ENCODE assay signal across 13 cellular contexts in genomic region chr15:23069496-23070166, GRCh38. TPM values are rescaled to one million over a fixed set of nuclear protein-coding genes. Genes with fewer than 3 reads are reported as not detected.
DNase-seq lines count a peak whose midpoint lies in the region; ATAC-seq, FAIRE-seq and TF ChIP-seq lines count a peak whose summit lies in the region.
"Had no signal": no experiment of that assay in that cellular context is flagged by ENCODE, and none has a peak within 500 bp of the region (broad histone marks: within the 10 kb centered on the region; RNA-seq: fewer than 3 reads in every experiment).

No MANE protein-coding gene starts in this region.

- intact Hi-C loops in MCF 10A (cut with micrococcal nuclease) (no loop called here), breast epithelium (cut with DNase I; ENCODE audit: low total_unique reads) (no loop called here), K562 (cut with micrococcal nuclease) (no loop called here)

- ATAC-seq in K562 = peak; percentile 91
- no peak for ATAC-seq in GM19463 (IDR thresholded peaks at IDR 0.05; ENCODE audit: unreplicated experiment)
- ATAC-seq: activated T-helper 17 cell treated with anti-CD3 and anti-CD28 coated beads, Interleukin-2, amount 50 U/mL, for 72 hours; lower lobe of right lung; Right ventricle myocardium inferior had no signal

- H3K27ac Mint-ChIP-seq in MCF 10A (ENCODE audit: low read depth, unreplicated experiment) = no peak overlapping the region
- no peak overlapping the region for H3K27ac Mint-ChIP-seq in type B pancreatic cell
- H3K27ac Mint-ChIP-seq: activated T-helper 17 cell treated with anti-CD3 and anti-CD28 coated beads, Interleukin-2, amount 50 U/mL, for 72 hours had no signal

- CTCF ChIA-PET in MCF 10A (lab: Yijun Ruan, JAX) (interaction anchor here (1.1 kb wide), 1 partner anchor 35 kb away, joined by 3 read pairs; no protein-coding TSS in a partner anchor), K562 (lab: Yijun Ruan, JAX; ENCODE audit: low intra/inter-chr PET ratio) (no interaction called here)

- H3K9me3 ChIP-seq in breast epithelium (peaks cover 0 to 24% of the 10 kb centered on the region in 2 donors), K562 (replicated peaks; ENCODE audit: control insufficient read depth, insufficient read depth, low read depth, low read length) (no peaks in the 10 kb centered on the region), smooth muscle cell (replicated peaks; ENCODE audit: low read depth) (no peaks in the 10 kb centered on the region)
- H3K9me3 ChIP-seq: lower lobe of right lung had no signal

- no peaks in the 10 kb centered on the region for H3K79me2 ChIP-seq in K562 (ENCODE audit: control insufficient read depth, insufficient read depth, low read length)
- no peaks in the 10 kb centered on the region for H3K79me2 ChIP-seq in smooth muscle cell (ENCODE audit: low read depth)

- POLR2A ChIA-PET in MCF 10A (lab: Yijun Ruan, JAX) = no interaction called here
- POLR2A ChIA-PET in K562 (lab: Yijun Ruan, JAX) = no interaction called here

- no peaks in the 10 kb centered on the region for H3K4me1 ChIP-seq in breast epithelium
- H3K4me1 ChIP-seq in K562 (replicated peaks in 1 of 2; ENCODE audit: control insufficient read depth in 2 of 2, insufficient read depth in 2 of 2, low read length in 2 of 2) = peaks cover 0 to 9% of the 10 kb centered on the region in 2 experiments; a peak in 2 of 5 replicates
- H3K4me1 ChIP-seq in smooth muscle cell (ENCODE audit: low read depth) = no peaks in the 10 kb centered on the region
- H3K4me1 ChIP-seq: lower lobe of right lung had no signal

- H3K36me3 Mint-ChIP-seq in MCF 10A (ENCODE audit: insufficient read depth, unreplicated experiment) = no peaks in the 10 kb centered on the region
- no peaks in the 10 kb centered on the region for H3K36me3 Mint-ChIP-seq in type B pancreatic cell

- no peak for FAIRE-seq in K562 (lab: Jason Lieb, UNC)

- H3F3A ChIP-seq in smooth muscle cell (ENCODE audit: low read depth) = no peaks in the 10 kb centered on the region

- TF ChIP-seq EP300 in K562 (IDR thresholded peaks at IDR 0.05; ENCODE audit: low read length) = no peak

- H4K20me1 ChIP-seq in K562 (replicated peaks; ENCODE audit: control insufficient read depth, insufficient read depth, low read length) (no peaks in the 10 kb centered on the region), smooth muscle cell (ENCODE audit: low read depth) (no peaks in the 10 kb centered on the region)

- 6% methylated on average over 16 of the region's 20 CpGs for WGBS in K562 (ENCODE audit: insufficient coverage, low coverage, missing lambda C conversion rate)
- 78% methylated on average over 15 of the region's 20 CpGs for whole genome bisulfite sequencing in smooth muscle cell (ENCODE audit: low lambda C conversion rate)

- TF ChIP-seq POLR2A in breast epithelium (IDR thresholded peaks at IDR 0.05) = no peak
- TF ChIP-seq POLR2A in K562 (conservative IDR thresholded peaks at IDR 0.05) = no peak

- peaks cover 20% of the 10 kb centered on the region for H3K4me1 Mint-ChIP-seq in MCF 10A (ENCODE audit: insufficient read depth, unreplicated experiment)
- H3K4me1 Mint-ChIP-seq in type B pancreatic cell (ENCODE audit: unreplicated experiment) = peaks cover 5% of the 10 kb centered on the region
- H3K4me1 Mint-ChIP-seq: activated T-helper 17 cell treated with anti-CD3 and anti-CD28 coated beads, Interleukin-2, amount 50 U/mL, for 72 hours had no signal

- H3K27ac ChIP-seq in breast epithelium (no peak overlapping the region), K562 (ENCODE audit: extremely low read depth, low read depth, low read length) (no peak overlapping the region), smooth muscle cell (ENCODE audit: low read depth) (no peak overlapping the region)
- H3K27ac ChIP-seq: lower lobe of right lung had no signal

- no peaks in the 10 kb centered on the region for H3K9me1 ChIP-seq in K562 (ENCODE audit: control insufficient read depth, insufficient read depth, low read length)

- H3K4me3 ChIP-seq in breast epithelium (no peak overlapping the region), K562 (no peak overlapping the region), smooth muscle cell (no peak overlapping the region)
- H3K4me3 ChIP-seq: lower lobe of right lung had no signal

- H3K9ac ChIP-seq in K562 (ENCODE audit: insufficient read depth in 1 of 2, low read depth in 2 of 2, low read length in 2 of 2) (no peak overlapping the region), smooth muscle cell (ENCODE audit: low read depth) (no peak overlapping the region)

- H3K4me2 ChIP-seq in K562 (ENCODE audit: insufficient read depth, low read length) (no peak overlapping the region), smooth muscle cell (no peak overlapping the region)

- no TSS peak for BruUV-seq in MCF 10A (replicated peaks; lab: Mats Ljungman, UMichigan)
- no TSS peak for BruUV-seq in K562 (replicated peaks; lab: Mats Ljungman, UMichigan)

- H2AFZ ChIP-seq in K562 (ENCODE audit: low read depth, low read length) (no peak overlapping the region), smooth muscle cell (ENCODE audit: low read depth) (no peak overlapping the region)

- DNase-seq in MCF 10A (ENCODE audit: unreplicated experiment) = no peak
- no peak for DNase-seq in breast epithelium (ENCODE audit: low spot score in 2 of 2)
- peak; percentile 27 for DNase-seq in NCI-H69 (lab: John Stamatoyannopoulos, UW)
- peak; percentile 43 to 52 (median 50) for DNase-seq in K562 (ENCODE audit: extremely low read depth in 1 of 4, low spot score in 3 of 4)
- no peak for DNase-seq in type B pancreatic cell (ENCODE audit: extremely low spot score, unreplicated experiment)
- DNase-seq in smooth muscle cell (lab: John Stamatoyannopoulos, UW; ENCODE audit: unreplicated experiment) = no peak
- no peak for DNase-seq in DMS153 treated with DMSO at 0.1 percent for 48 hours (lab: John Stamatoyannopoulos, UW; ENCODE audit: unreplicated experiment)
- DNase-seq: DMS79 treated with DMSO at 0.1 percent for 48 hours, lower lobe of right lung, nucleus accumbens had no signal

- no peaks in the 10 kb centered on the region for H3K36me3 ChIP-seq in breast epithelium
- no peaks in the 10 kb centered on the region for H3K36me3 ChIP-seq in K562 (ENCODE audit: control insufficient read depth, insufficient read depth, low read length)
- no peaks in the 10 kb centered on the region for H3K36me3 ChIP-seq in smooth muscle cell (ENCODE audit: low read depth)
- H3K36me3 ChIP-seq: lower lobe of right lung had no signal

- H3K4me3 Mint-ChIP-seq in MCF 10A (ENCODE audit: unreplicated experiment) = no peak overlapping the region
- H3K4me3 Mint-ChIP-seq in type B pancreatic cell = no peak overlapping the region
- H3K4me3 Mint-ChIP-seq: activated T-helper 17 cell treated with anti-CD3 and anti-CD28 coated beads, Interleukin-2, amount 50 U/mL, for 72 hours had no signal

- TF ChIP-seq CTCF in MCF 10A (IDR thresholded peaks at IDR 0.05; ENCODE audit: unreplicated experiment) (peak; percentile 19), breast epithelium (IDR thresholded peaks at IDR 0.05) (no peak), K562 (IDR thresholded peaks at IDR 0.05 in 2 of 3, conservative IDR thresholded peaks at IDR 0.05 in 1 of 3; ENCODE audit: insufficient read depth in 2 of 3, low read depth in 1 of 3, low read length in 3 of 3) (peak; percentile 19 to 48 (median 39); a peak in 3 of 6 replicates), type B pancreatic cell (conservative IDR thresholded peaks at IDR 0.05) (peak; percentile 58), smooth muscle cell (IDR thresholded peaks at IDR 0.05; ENCODE audit: borderline replicate concordance, insufficient read depth, poor library complexity, severe bottlenecking) (no peak)

- no peak for TF ChIP-seq RAD21 in K562 (CRISPR knock-in tag; conservative IDR thresholded peaks at IDR 0.05 in 1 of 2, IDR thresholded peaks at IDR 0.05 in 1 of 2)

- in situ Hi-C loops in K562 (cut with MboI) = no loop called here

- H3K9me3 Mint-ChIP-seq in MCF 10A (ENCODE audit: unreplicated experiment) (no peaks in the 10 kb centered on the region), type B pancreatic cell (peaks cover 5% of the 10 kb centered on the region)
- H3K9me3 Mint-ChIP-seq: activated T-helper 17 cell treated with anti-CD3 and anti-CD28 coated beads, Interleukin-2, amount 50 U/mL, for 72 hours had no signal

- H3K27me3 ChIP-seq in breast epithelium (no peaks in the 10 kb centered on the region), K562 (ENCODE audit: control insufficient read depth in 2 of 2, insufficient read depth in 2 of 2, low read length in 2 of 2) (peaks cover 12 to 15% of the 10 kb centered on the region in 2 experiments; a peak in 4 of 5 replicates), smooth muscle cell (ENCODE audit: low read depth) (no peaks in the 10 kb centered on the region)

- peaks cover 12% of the 10 kb centered on the region for H3K27me3 Mint-ChIP-seq in MCF 10A (ENCODE audit: insufficient read depth, unreplicated experiment)
- no peaks in the 10 kb centered on the region for H3K27me3 Mint-ChIP-seq in type B pancreatic cell

TF ChIP-seq in K562, 482 proteins besides CTCF, POLR2A, EP300 and RAD21 (continues in another document):
- TF ChIP-seq FOSL1 (tag; conservative IDR thresholded peaks at IDR 0.05) = peak; percentile 50; the same call in 1 of the 2 replicates

RNA-seq across cellular contexts. Expression of gene TUBGCP5, which starts 30.3 kb away (rescaled TPM):
- 15.7 and 18.2 TPM in 2 replicates for total RNA-seq in MCF 10A (2022)
- 10 to 100 TPM; 27.5 to 33.6 (median 28.0) TPM for total RNA-seq in breast epithelium
- 37.1 and 100 TPM in 2 replicates for total RNA-seq in K562 (2011; cell fraction: chromatin; rRNA removed; ENCODE audit: low replicate concordance)
- 20.7 and 22.5 TPM in 2 replicates for total RNA-seq in K562 (2011; cell fraction: nucleolus; rRNA removed)
- total RNA-seq in K562 (2011; cell fraction: nucleoplasm; rRNA removed) = 28.2 and 34.5 TPM in 2 replicates
- total RNA-seq in K562 (2014; rRNA removed) = 25.2 and 33.9 TPM in 2 replicates
- total RNA-seq in K562 (2014; rRNA removed; fragmentation: Illumina TruSeq; extraction: Trizol) = 24.9 and 27.4 TPM in 2 replicates
- 28.0 and 28.5 TPM in 2 replicates for total RNA-seq in K562 (2015; rRNA removed; fragmentation: Illumina TruSeq; extraction: Trizol)
- total RNA-seq in K562 (2021) = 16.1 and 18.9 TPM in 2 replicates
- polyA plus RNA-seq in K562 (2011; rRNA removed) = 20.9 and 25.1 TPM in 2 replicates
- polyA plus RNA-seq in K562 (2011; cell fraction: cytosol; rRNA removed) = 6.8 and 10.8 TPM in 2 replicates
- polyA plus RNA-seq in K562 (2011; cell fraction: nucleus; rRNA removed) = 15.5 and 17.8 TPM in 2 replicates
- polyA plus RNA-seq in K562 (2012) = 10.5 and 11.3 TPM in 2 replicates
- polyA plus RNA-seq in K562 (2014; fragmentation: Illumina TruSeq; extraction: Trizol) = 22.6 and 23.2 TPM in 2 replicates
- polyA plus RNA-seq in K562 (2014; fragmentation: Nextera tagmentation; extraction: Ambion mirVana) = 1 to 10 TPM; 5.8 to 7.7 TPM
- polyA plus RNA-seq in K562 (2014; rRNA removed) = 22.7 and 25.5 TPM in 2 replicates
- polyA minus RNA-seq in K562 (2011; rRNA and poly(A)+ RNA removed) = 37.4 and 38.4 TPM in 2 replicates
- 10.6 and 12.0 TPM in 2 replicates for polyA minus RNA-seq in K562 (2011; cell fraction: cytosol; rRNA and poly(A)+ RNA removed)
- 12.1 and 23.0 TPM in 2 replicates for polyA minus RNA-seq in K562 (2011; cell fraction: nucleus; rRNA and poly(A)+ RNA removed)
- 15.3 and 24.6 TPM in 2 replicates for total RNA-seq in type B pancreatic cell (ENCODE audit: low replicate concordance)
- total RNA-seq in smooth muscle cell = 13.9 and 17.2 TPM in 2 replicates
- 7.9 and 8.8 TPM in 2 replicates for polyA plus RNA-seq in smooth muscle cell

Comparison
In these comparisons a context has a peak if more than half of its experiments do, and no peak if none do; other contexts are left out.
1. CTCF ChIP-seq: peak in MCF 10A (single experiment), K562 (3 of 3) and type B pancreatic cell (single experiment); none in breast epithelium (0 of 3) and smooth muscle cell (single experiment).
2. DNase-seq: peak in NCI-H69 (single experiment) and K562 (4 of 4); none in MCF 10A (single experiment), breast epithelium (0 of 2), type B pancreatic cell (single experiment), smooth muscle cell (single experiment) and DMS153 treated with DMSO at 0.1 percent for 48 hours (single experiment).